Comparison of ENCODE assay signal across 9 cellular contexts in the genomic region with DNA sequence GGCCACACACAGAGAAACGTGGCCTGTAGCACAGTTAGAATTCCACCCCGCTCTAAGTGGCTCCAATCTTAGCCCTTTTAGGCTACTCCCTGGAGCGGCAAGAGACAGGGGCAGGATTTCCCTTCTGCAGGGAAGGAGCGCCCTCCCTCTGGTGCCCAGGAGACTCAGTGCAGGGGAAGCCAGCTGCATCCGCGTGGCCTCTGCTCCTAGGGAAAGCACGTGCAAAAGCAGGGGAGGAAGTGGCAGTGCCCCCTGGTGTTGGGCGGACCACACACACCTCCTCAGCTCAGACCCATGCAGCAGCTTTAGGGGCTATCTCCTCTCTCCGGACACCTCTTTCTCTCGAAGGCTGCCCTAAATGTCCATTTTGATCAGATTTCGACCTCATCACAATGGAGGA. TPM values are rescaled to one million over a fixed set of nuclear protein-coding genes. Genes with fewer than 3 reads are reported as not detected.
A peak's percentile ranks its signal among the peaks of the same experiment; 100 is the strongest.
DNase-seq lines count a peak whose midpoint lies in the region; ATAC-seq and TF ChIP-seq lines count a peak whose summit lies in the region.
"Had no signal": no experiment of that assay in that cellular context is flagged by ENCODE, and none has a peak within 500 bp of the region (broad histone marks: within the 10 kb centered on the region; RNA-seq: fewer than 3 reads in every experiment).

No MANE protein-coding gene starts in this region.

- no peaks in the 10 kb centered on the region for H4K20me1 ChIP-seq in OCI-LY7 (ENCODE audit: insufficient read depth, low read length)

- DNase-seq in OCI-LY7 (ENCODE audit: low spot score), result peak; percentile 43
- peak in 3 of 4 donors; percentile 35 to 43 (median 40) for DNase-seq in body of pancreas
- peak in 1 of 2 donors; percentile 27 for DNase-seq in memory B cell (ENCODE audit: low spot score in 2 of 2)
- no peak for DNase-seq in putamen (ENCODE audit: low spot score)
- DNase-seq in NCI-H2196 treated with DMSO at 0.1 percent for 48 hours (lab: John Stamatoyannopoulos, UW; ENCODE audit: unreplicated experiment), result no peak
- DNase-seq in NCI-H446 treated with DMSO at 0.1 percent for 48 hours (lab: John Stamatoyannopoulos, UW), result no peak

- TF ChIP-seq CTCF in 22Rv1 (IDR thresholded peaks at IDR 0.05), result peak; percentile 80
- TF ChIP-seq CTCF in OCI-LY7 (conservative IDR thresholded peaks at IDR 0.05; ENCODE audit: low read length), result peak; percentile 76
- TF ChIP-seq CTCF in body of pancreas (IDR thresholded peaks at IDR 0.05), result peak in 6 of 7 experiments; percentile 20 to 43 (median 32)

- H2AFZ ChIP-seq in OCI-LY7 (ENCODE audit: low read length), result peak overlapping the region; percentile 62; the same call in 1 of the 2 replicates

- H3K79me2 ChIP-seq in OCI-LY7 (ENCODE audit: insufficient read depth, low read depth, low read length), result no peaks in the 10 kb centered on the region

- H3K4me3 Mint-ChIP-seq in memory B cell, result no peak overlapping the region
- H3K4me3 Mint-ChIP-seq: activated naive CD8-positive, alpha-beta T cell had no signal

- H3K27me3 ChIP-seq in body of pancreas, result no peaks in the 10 kb centered on the region

- POLR2A ChIA-PET in OCI-LY7 (lab: Charles Lee), result interaction anchor here (0.6 kb wide), 1 partner anchor 13 kb away, joined by 5 read pairs; no protein-coding TSS in a partner anchor

- CTCF ChIA-PET in OCI-LY7 (lab: Charles Lee; ENCODE audit: unreplicated experiment), result interaction anchor here (0.7 kb wide), 1 partner anchor 362 kb away, joined by 3 read pairs; no protein-coding TSS in a partner anchor

- H3K27ac Mint-ChIP-seq in memory B cell, result no peak overlapping the region
- H3K27ac Mint-ChIP-seq: activated naive CD8-positive, alpha-beta T cell had no signal

- H3K4me2 ChIP-seq in OCI-LY7 (ENCODE audit: low read length), result no peak overlapping the region

- H3K27ac ChIP-seq in 22Rv1 (no peak overlapping the region), OCI-LY7 (ENCODE audit: low read depth, low read length, poor library complexity, severe bottlenecking) (no peak overlapping the region), body of pancreas (no peak overlapping the region)

- no TSS peak for BruUV-seq in OCI-LY7 (replicated peaks; lab: Mats Ljungman, UMichigan)

- intact Hi-C loops in OCI-LY7 (cut with micrococcal nuclease; ENCODE audit: unreplicated experiment) (no loop called here), body of pancreas (cut with DNase I) (no loop called here)

- 64 to 88% methylated on average over 6 to 11 of the region's 11 CpGs for WGBS in body of pancreas, 2 donors

- no peaks in the 10 kb centered on the region for H3K36me3 Mint-ChIP-seq in memory B cell
- H3K36me3 Mint-ChIP-seq: activated naive CD8-positive, alpha-beta T cell had no signal

- H3K9me2 ChIP-seq in OCI-LY7 (ENCODE audit: insufficient read depth, low read length), result no peaks in the 10 kb centered on the region

- H3K36me3 ChIP-seq in OCI-LY7 (ENCODE audit: insufficient read depth, low read length), result no peaks in the 10 kb centered on the region
- H3K36me3 ChIP-seq in body of pancreas (replicated peaks in 1 of 2; ENCODE audit: insufficient read depth in 1 of 2, low read depth in 2 of 2), result no peaks in the 10 kb centered on the region

- no peaks in the 10 kb centered on the region for H3K9me3 ChIP-seq in OCI-LY7 (ENCODE audit: low read length)
- H3K9me3 ChIP-seq in body of pancreas, result no peaks in the 10 kb centered on the region

- H3K4me1 ChIP-seq in OCI-LY7 (ENCODE audit: insufficient read depth, low read length, poor library complexity, severe bottlenecking) (no peaks in the 10 kb centered on the region), body of pancreas (peaks cover 6% of the 10 kb centered on the region)

- TF ChIP-seq POLR2A in body of pancreas (IDR thresholded peaks at IDR 0.05), result no peak

- ATAC-seq in GM18502 (IDR thresholded peaks at IDR 0.05; ENCODE audit: poor library complexity, unreplicated experiment), result peak; percentile 59
- ATAC-seq in body of pancreas, result peak; percentile 55
- ATAC-seq in memory B cell (ENCODE audit: low read depth), result peak; percentile 78

- H3K9me3 Mint-ChIP-seq in memory B cell, result peaks cover 2% of the 10 kb centered on the region

- peaks cover 4% of the 10 kb centered on the region for H3K4me1 Mint-ChIP-seq in memory B cell

- H3K27me3 Mint-ChIP-seq in memory B cell, result peaks cover 7% of the 10 kb centered on the region

- H3K4me3 ChIP-seq in OCI-LY7 (ENCODE audit: low read depth, low read length, poor library complexity, severe bottlenecking), result no peak overlapping the region
- H3K4me3 ChIP-seq in body of pancreas, result no peak overlapping the region

RNA-seq across cellular contexts. Expression of a gene that starts 50.0 kb away (rescaled TPM):
- 51.2 and 75.5 TPM in 2 replicates for total RNA-seq in OCI-LY7 (2014; rRNA removed; shearing (Covaris generic))
- total RNA-seq in OCI-LY7 (2022), result 65.1 and 70.3 TPM in 2 replicates
- total RNA-seq in body of pancreas, result 1 to 10 TPM; 9.1 to 9.9 TPM

RNA-seq across cellular contexts. Expression of a gene that starts 50.2 kb away (rescaled TPM):
- 34.3 and 40.2 TPM in 2 replicates for total RNA-seq in OCI-LY7 (2014; rRNA removed; shearing (Covaris generic))
- total RNA-seq in OCI-LY7 (2022) (62.2 and 74.3 TPM in 2 replicates), body of pancreas (1 to 10 TPM; 1.3 to 1.6 TPM)

Comparison
In these comparisons a context has a peak if more than half of its experiments do, and no peak if none do; other contexts are left out.
1. DNase-seq: peak in OCI-LY7 (single experiment) and body of pancreas (3 of 4); none in putamen (single experiment), NCI-H2196 treated with DMSO at 0.1 percent for 48 hours (single experiment) and NCI-H446 treated with DMSO at 0.1 percent for 48 hours (single experiment).
2. RNA of a gene that starts 50.0 kb away (total RNA-seq): 51.2 to 75.5 TPM in OCI-LY7; 9.1 to 9.9 TPM in body of pancreas; every median in the first group is over 4 times any median in the second.
3. RNA of a gene that starts 50.2 kb away (total RNA-seq): 34.3 to 74.3 TPM in OCI-LY7; 1.3 to 1.6 TPM in body of pancreas; every median in the first group is over 10 times any median in the second.
4. Peak in every context shown above with its lines, with median percentiles within 50 percentile points of each other: CTCF ChIP-seq and ATAC-seq.